In the genomic region with DNA sequence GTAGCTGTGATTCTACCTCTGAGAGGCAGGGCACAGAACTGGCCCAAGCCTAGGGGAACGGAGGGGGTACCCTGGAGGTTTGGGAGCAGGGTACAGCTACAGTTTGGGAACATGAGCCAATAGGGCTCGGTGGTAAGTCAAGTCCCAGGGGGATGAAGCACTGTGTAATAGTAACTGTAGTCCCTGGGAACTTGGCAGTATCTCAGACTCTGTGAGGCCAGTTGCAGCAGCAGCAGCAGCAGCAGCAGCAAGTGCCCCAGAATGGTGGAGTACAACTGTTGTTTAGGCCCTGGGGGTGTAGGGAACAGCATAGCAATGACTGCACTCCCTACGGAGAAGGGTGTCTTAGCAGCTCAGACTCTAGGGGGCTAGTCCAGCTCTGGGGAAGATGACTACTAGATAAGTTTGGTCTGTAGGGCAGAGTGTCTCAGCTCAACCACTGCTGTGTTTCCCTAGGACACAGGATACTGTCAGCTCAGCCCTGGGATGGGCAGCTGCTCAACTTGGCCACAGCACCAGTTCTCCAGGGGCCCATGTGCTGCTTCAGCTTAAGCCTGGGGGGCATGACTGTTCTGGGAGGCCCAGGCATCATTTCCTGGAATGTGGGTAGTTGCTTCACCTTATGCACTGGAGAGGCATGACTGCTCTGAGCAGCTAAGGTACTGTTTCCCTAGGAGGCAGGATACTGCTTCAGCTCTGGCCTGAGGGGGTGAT, we compare ENCODE assay signal across 17 cellular contexts. TPM values are rescaled to one million over a fixed set of nuclear protein-coding genes. Genes with fewer than 3 reads are reported as not detected.
DNase-seq lines count a peak whose midpoint lies in the region; ATAC-seq, FAIRE-seq and TF ChIP-seq lines count a peak whose summit lies in the region.
"Had no signal": no experiment of that assay in that cellular context is flagged by ENCODE, and none has a peak within 500 bp of the region (broad histone marks: within the 10 kb centered on the region; RNA-seq: fewer than 3 reads in every experiment).

No MANE protein-coding gene starts in this region.

- DNase-seq in Daoy (ENCODE audit: low read depth) (peak; percentile 11), HTR-8/SVneo (ENCODE audit: insufficient read length, low spot score) (peak; percentile 60), chondrocyte (ENCODE audit: low spot score) (no peak), mesenchymal stem cell (peak; percentile 37), LoVo (ENCODE audit: low spot score) (no peak), T-helper 2 cell (no peak)
- DNase-seq in activated T-cell treated with anti-CD3 and anti-CD28 coated beads, Interleukin-2, amount 50 U/mL, for 72 hours: no peak
- DNase-seq in effector CD8-positive, alpha-beta T cell (lab: John Stamatoyannopoulos, UW): no peak
- DNase-seq: activated CD8-positive, alpha-beta T cell treated with anti-CD3 and anti-CD28 coated beads, Interleukin-2, amount 10 ng/mL, durations not matched to agents 7 days and 5 days; activated effector memory CD4-positive, alpha-beta T cell treated with anti-CD3 and anti-CD28 coated beads, Interleukin-2, amount 50 U/mL, for 16 hours; NCI-H1105; NCI-H510A; psoas muscle; stimulated activated naive CD4-positive, alpha-beta T cell; T-helper 9 cell had no signal

- peak overlapping the region in 1 of 2 experiments; percentile 37 for H3K4me3 ChIP-seq in mesenchymal stem cell (ENCODE audit: insufficient read depth in 1 of 2, low read depth in 1 of 2, low read length in 2 of 2)
- H3K4me3 ChIP-seq: psoas muscle had no signal

- H3K4ac ChIP-seq in mesenchymal stem cell (ENCODE audit: low read depth in 1 of 2, low read length in 2 of 2): no peak overlapping the region

- H3K4me1 Mint-ChIP-seq in chondrocyte (ENCODE audit: low read depth): peaks cover 23% of the 10 kb centered on the region
- H3K4me1 Mint-ChIP-seq in activated T-cell treated with anti-CD3 and anti-CD28 coated beads, Interleukin-2, amount 50 U/mL, for 72 hours (ENCODE audit: low read depth): no peaks in the 10 kb centered on the region
- H3K4me1 Mint-ChIP-seq: mesothelial cell of epicardium had no signal

- peaks cover 11% of the 10 kb centered on the region in 2 experiments for H3K36me3 ChIP-seq in mesenchymal stem cell (ENCODE audit: control insufficient read depth in 1 of 2, insufficient read depth in 2 of 2, low read depth in 1 of 2, low read length in 2 of 2)

- H3K36me3 Mint-ChIP-seq in chondrocyte (ENCODE audit: low read depth): peaks cover 10% of the 10 kb centered on the region
- peaks cover 0 to 2% of the 10 kb centered on the region in 2 donors for H3K36me3 Mint-ChIP-seq in activated T-cell treated with anti-CD3 and anti-CD28 coated beads, Interleukin-2, amount 50 U/mL, for 72 hours (ENCODE audit: insufficient read depth in 2 of 2)

- no peak overlapping the region for H3K18ac ChIP-seq in mesenchymal stem cell (ENCODE audit: low read depth in 1 of 2, low read length in 2 of 2)

- no peak for ATAC-seq in activated T-cell treated with anti-CD3 and anti-CD28 coated beads, Interleukin-2, amount 50 U/mL, for 72 hours (replicated peaks in 1 of 2)
- ATAC-seq: activated CD8-positive, alpha-beta T cell treated with anti-CD3 and anti-CD28 coated beads, Interleukin-2, amount 10 ng/mL, durations not matched to agents 7 days and 5 days; psoas muscle had no signal

- H3K27ac Mint-ChIP-seq in chondrocyte (ENCODE audit: unreplicated experiment): peak overlapping the region; percentile 87
- no peak overlapping the region for H3K27ac Mint-ChIP-seq in activated T-cell treated with anti-CD3 and anti-CD28 coated beads, Interleukin-2, amount 50 U/mL, for 72 hours
- H3K27ac Mint-ChIP-seq: activated CD8-positive, alpha-beta T cell treated with anti-CD3 and anti-CD28 coated beads, Interleukin-2, amount 10 ng/mL, durations not matched to agents 7 days and 5 days; mesothelial cell of epicardium had no signal

- no peaks in the 10 kb centered on the region for H3K27me3 ChIP-seq in mesenchymal stem cell (ENCODE audit: control insufficient read depth in 1 of 2, insufficient read depth in 1 of 2, low read length in 2 of 2)

- 97% methylated on average over 3 of the region's 3 CpGs for WGBS in mesenchymal stem cell

- no peaks in the 10 kb centered on the region for H3K9me3 ChIP-seq in mesenchymal stem cell (ENCODE audit: control insufficient read depth, low read length)
- H3K9me3 ChIP-seq: psoas muscle had no signal

- H2AK5ac ChIP-seq in mesenchymal stem cell (ENCODE audit: low read length, severe bottlenecking): no peak overlapping the region

- H4K91ac ChIP-seq in mesenchymal stem cell (ENCODE audit: low read length): peak overlapping the region; percentile 18

- H3K9me3 Mint-ChIP-seq in chondrocyte (ENCODE audit: low read depth): no peaks in the 10 kb centered on the region
- H3K9me3 Mint-ChIP-seq in activated T-cell treated with anti-CD3 and anti-CD28 coated beads, Interleukin-2, amount 50 U/mL, for 72 hours: peaks cover 0 to 2% of the 10 kb centered on the region in 2 donors

- H2BK12ac ChIP-seq in mesenchymal stem cell (ENCODE audit: low read length in 2 of 2): peak overlapping the region in 1 of 2 experiments; percentile 45

- H3K9ac ChIP-seq in mesenchymal stem cell (ENCODE audit: low read length): peak overlapping the region; percentile 66

- no peak overlapping the region for H3K4me3 Mint-ChIP-seq in chondrocyte (ENCODE audit: unreplicated experiment)
- H3K4me3 Mint-ChIP-seq in activated T-cell treated with anti-CD3 and anti-CD28 coated beads, Interleukin-2, amount 50 U/mL, for 72 hours: no peak overlapping the region
- H3K4me3 Mint-ChIP-seq: activated CD8-positive, alpha-beta T cell treated with anti-CD3 and anti-CD28 coated beads, Interleukin-2, amount 10 ng/mL, durations not matched to agents 7 days and 5 days; mesothelial cell of epicardium had no signal

- H2AFZ ChIP-seq in mesenchymal stem cell (ENCODE audit: low read depth, low read length): no peak overlapping the region

- no peak overlapping the region for H2BK120ac ChIP-seq in mesenchymal stem cell (ENCODE audit: low read depth, low read length)

- H3K23ac ChIP-seq in mesenchymal stem cell (ENCODE audit: low read length in 2 of 2): no peak overlapping the region

- H4K8ac ChIP-seq in mesenchymal stem cell (ENCODE audit: low read length): no peak overlapping the region

- no peaks in the 10 kb centered on the region for H3K27me3 Mint-ChIP-seq in chondrocyte (ENCODE audit: low read depth)
- no peaks in the 10 kb centered on the region for H3K27me3 Mint-ChIP-seq in activated T-cell treated with anti-CD3 and anti-CD28 coated beads, Interleukin-2, amount 50 U/mL, for 72 hours (ENCODE audit: low read depth)

- H2BK15ac ChIP-seq in mesenchymal stem cell (ENCODE audit: low read depth, poor library complexity, severe bottlenecking): peak overlapping the region; percentile 54

- no peak overlapping the region for H2BK5ac ChIP-seq in mesenchymal stem cell (ENCODE audit: low read depth, low read length, poor library complexity, severe bottlenecking)

- peaks cover 8% of the 10 kb centered on the region for H3K4me1 ChIP-seq in mesenchymal stem cell (ENCODE audit: control insufficient read depth, insufficient read depth, low read depth, low read length)
- H3K4me1 ChIP-seq: psoas muscle had no signal

- no peak overlapping the region for H3K27ac ChIP-seq in mesenchymal stem cell (ENCODE audit: low read length, poor library complexity, severe bottlenecking)
- H3K27ac ChIP-seq: psoas muscle had no signal

- peaks cover 2% of the 10 kb centered on the region for H3K79me1 ChIP-seq in mesenchymal stem cell (replicated peaks; ENCODE audit: low read length, poor library complexity, severe bottlenecking)

- H3K4me2 ChIP-seq in mesenchymal stem cell (ENCODE audit: low read length, poor library complexity, severe bottlenecking): no peak overlapping the region

- peak; percentile 18 for TF ChIP-seq CTCF in chondrocyte (IDR thresholded peaks at IDR 0.05)

- peak; percentile 69 for FAIRE-seq in HTR-8/SVneo (lab: Jason Lieb, UNC)
- FAIRE-seq: endothelial cell of umbilical vein had no signal

- no peak overlapping the region for H3K14ac ChIP-seq in mesenchymal stem cell (ENCODE audit: low read length in 2 of 2)

RNA-seq across cellular contexts. Expression of a gene that starts 20.5 kb away (rescaled TPM):
- total RNA-seq in Daoy (2014; rRNA removed; shearing (Covaris generic)): 4.9 and 5.8 TPM in 2 replicates
- total RNA-seq in chondrocyte: 7.8 to 12.2 TPM (median 8.4 TPM) in 3 replicates
- polyA plus RNA-seq in mesenchymal stem cell (2013, experiment 1 of 2): 3.6 TPM
- polyA plus RNA-seq in mesenchymal stem cell (2013, experiment 2 of 2): 3.0 TPM
- 10 to 100 TPM; 12.0 to 13.8 TPM for total RNA-seq in activated T-cell treated with anti-CD3 and anti-CD28 coated beads, Interleukin-2, amount 50 U/mL, for 72 hours

RNA-seq across cellular contexts. Expression of a gene that starts 21.1 kb away (rescaled TPM):
- total RNA-seq in Daoy (2014; rRNA removed; shearing (Covaris generic)): 110 and 112 TPM in 2 replicates
- total RNA-seq in chondrocyte: 28.5 to 52.6 TPM (median 32.0 TPM) in 3 replicates
- polyA plus RNA-seq in mesenchymal stem cell (2013, experiment 1 of 2): 24.2 TPM
- polyA plus RNA-seq in mesenchymal stem cell (2013, experiment 2 of 2): 26.0 TPM
- total RNA-seq in activated T-cell treated with anti-CD3 and anti-CD28 coated beads, Interleukin-2, amount 50 U/mL, for 72 hours: 10 to 100 TPM; 67.6 to 95.0 TPM

Comparison
In these comparisons a context has a peak if more than half of its experiments do, and no peak if none do; other contexts are left out.
1. DNase-seq: peak in Daoy (single experiment), HTR-8/SVneo (single experiment) and mesenchymal stem cell (single experiment); none in chondrocyte (single experiment), activated T-cell treated with anti-CD3 and anti-CD28 coated beads, Interleukin-2, amount 50 U/mL, for 72 hours (0 of 2), LoVo (single experiment), T-helper 2 cell (0 of 5) and effector CD8-positive, alpha-beta T cell (single experiment).